Comparison of ENCODE assay signal across 16 cellular contexts in genomic region chr21:29904359-29905282, GRCh38. TPM values are rescaled to one million over a fixed set of nuclear protein-coding genes. Genes with fewer than 3 reads are reported as not detected.
DNase-seq lines count a peak whose midpoint lies in the region; ATAC-seq, FAIRE-seq and TF ChIP-seq lines count a peak whose summit lies in the region.
"Had no signal": no experiment of that assay in that cellular context is flagged by ENCODE, and none has a peak within 500 bp of the region (broad histone marks: within the 10 kb centered on the region; RNA-seq: fewer than 3 reads in every experiment).

No MANE protein-coding gene starts in this region.

- no peaks in the 10 kb centered on the region for H3K27me3 ChIP-seq in HepG2 (ENCODE audit: control insufficient read depth in 1 of 2, insufficient read depth in 2 of 2, low read length in 2 of 2)
- H3K27me3 ChIP-seq in right lobe of liver: no peaks in the 10 kb centered on the region
- no peaks in the 10 kb centered on the region for H3K27me3 ChIP-seq in GM12878 (replicated peaks in 1 of 2; ENCODE audit: control insufficient read depth in 2 of 2, insufficient read depth in 2 of 2, low read length in 1 of 2)
- H3K27me3 ChIP-seq in colonic mucosa: no peaks in the 10 kb centered on the region
- H3K27me3 ChIP-seq: transverse colon had no signal

- H2AFZ ChIP-seq in HepG2 (ENCODE audit: low read length) (peak overlapping the region; percentile 27), GM12878 (ENCODE audit: control insufficient read depth, low read depth, low read length) (no peak overlapping the region)

- CTCF ChIA-PET in HepG2 (lab: Yijun Ruan, JAX; ENCODE audit: low intra/inter-chr PET ratio, low total read pairs): no interaction called here
- CTCF ChIA-PET in GM12878 (lab: Yijun Ruan, JAX): no interaction called here

- ATAC-seq in HepG2 (peak; percentile 88), right lobe of liver (no peak), GM12878 (peak; percentile 41), HG03520 (IDR thresholded peaks at IDR 0.05; ENCODE audit: unreplicated experiment) (no peak), esophagus mucosa (no peak)
- ATAC-seq: T-helper 17 cell had no signal

- SMC1A ChIA-PET in GM12878 (lab: Charles Lee; ENCODE audit: uncharacterized antibody, unreplicated experiment): no interaction called here

- H3K9me3 ChIP-seq in HepG2 (ENCODE audit: low read length) (peaks cover 10% of the 10 kb centered on the region; the same call in 1 of the 2 replicates), right lobe of liver (no peaks in the 10 kb centered on the region), GM12878 (replicated peaks; ENCODE audit: control insufficient read depth, insufficient read depth, low read length) (no peaks in the 10 kb centered on the region), colonic mucosa (no peaks in the 10 kb centered on the region)
- H3K9me3 ChIP-seq: transverse colon had no signal

- H3K36me3 ChIP-seq in HepG2 (replicated peaks in 1 of 2; ENCODE audit: control insufficient read depth in 1 of 2, insufficient read depth in 2 of 2, low read length in 2 of 2): no peaks in the 10 kb centered on the region
- no peaks in the 10 kb centered on the region for H3K36me3 ChIP-seq in right lobe of liver
- no peaks in the 10 kb centered on the region for H3K36me3 ChIP-seq in GM12878 (ENCODE audit: control insufficient read depth in 2 of 2, insufficient read depth in 2 of 2, low read length in 1 of 2)
- H3K36me3 ChIP-seq in colonic mucosa: no peaks in the 10 kb centered on the region
- H3K36me3 ChIP-seq: transverse colon had no signal

- 19% methylated on average over 4 of the region's 11 CpGs for WGBS in HepG2 (ENCODE audit: low lambda C conversion rate)
- WGBS in right lobe of liver (ENCODE audit: insufficient coverage, low coverage, low lambda C conversion rate, missing lambda C conversion rate): 80% methylated on average over 9 of the region's 11 CpGs
- WGBS in GM12878 (ENCODE audit: insufficient coverage, insufficient replicate concordance, low lambda C conversion rate, missing lambda C conversion rate): 37% methylated on average over 11 of the region's 11 CpGs

- H3K4me1 ChIP-seq in HepG2 (ENCODE audit: insufficient read depth, low read length): no peaks in the 10 kb centered on the region
- no peaks in the 10 kb centered on the region for H3K4me1 ChIP-seq in right lobe of liver
- H3K4me1 ChIP-seq in GM12878 (ENCODE audit: control insufficient read depth, insufficient read depth, low read length): no peaks in the 10 kb centered on the region
- H3K4me1 ChIP-seq in colonic mucosa: no peaks in the 10 kb centered on the region
- H3K4me1 ChIP-seq: transverse colon had no signal

- FAIRE-seq in HepG2 (lab: Jason Lieb, UNC): no peak
- no peak for FAIRE-seq in GM12878 (lab: Jason Lieb, UNC)

- no peak for TF ChIP-seq RAD21 in HepG2 (CRISPR knock-in tag; IDR thresholded peaks at IDR 0.05)
- TF ChIP-seq RAD21 in GM12878 (IDR thresholded peaks at IDR 0.05; ENCODE audit: insufficient read depth, low read depth, low read length): no peak

- POLR2A ChIA-PET in HepG2 (lab: Yijun Ruan, JAX): no interaction called here
- POLR2A ChIA-PET in GM12878 (lab: Charles Lee): no interaction called here

- RAD21 ChIA-PET in GM12878 (lab: Charles Lee; ENCODE audit: unreplicated experiment): no interaction called here

- TF ChIP-seq CTCF in HepG2 (CRISPR knock-in tag; IDR thresholded peaks at IDR 0.05) (0 out of 2 replicates have a peak, but pooled peaks have one; percentile 19), right lobe of liver (IDR thresholded peaks at IDR 0.05) (no peak), GM12878 (IDR thresholded peaks at IDR 0.05 in 2 of 3, conservative IDR thresholded peaks at IDR 0.05 in 1 of 3; ENCODE audit: control insufficient read depth in 2 of 3, extremely low read depth in 1 of 3, insufficient read depth in 1 of 3, low read depth in 3 of 3, low read length in 3 of 3) (no peak), colonic mucosa (IDR thresholded peaks at IDR 0.05) (no peak)

- no peak overlapping the region for H3K4me3 ChIP-seq in HepG2 (replicated peaks in 1 of 3; ENCODE audit: insufficient read depth in 1 of 3, low read depth in 2 of 3, low read length in 3 of 3)
- H3K4me3 ChIP-seq in right lobe of liver: no peak overlapping the region
- no peak overlapping the region for H3K4me3 ChIP-seq in GM12878
- no peak overlapping the region for H3K4me3 ChIP-seq in colonic mucosa
- H3K4me3 ChIP-seq: lung, transverse colon had no signal

- no peak overlapping the region for H3K9ac ChIP-seq in HepG2 (ENCODE audit: insufficient read depth, low read depth, low read length)
- no peak overlapping the region for H3K9ac ChIP-seq in GM12878 (ENCODE audit: control insufficient read depth, insufficient read depth, low read length)
- no peak overlapping the region for H3K9ac ChIP-seq in colonic mucosa (ENCODE audit: low read depth in 2 of 2, low read length in 2 of 2)
- H3K9ac ChIP-seq: KMS-11 had no signal

- H3K4me2 ChIP-seq in HepG2 (ENCODE audit: low read depth, low read length) (peak overlapping the region; percentile 36; the same call in 1 of the 2 replicates), GM12878 (ENCODE audit: control insufficient read depth, insufficient read depth) (no peak overlapping the region)
- H3K4me2 ChIP-seq: KMS-11 had no signal

- TF ChIP-seq POLR2A in HepG2 (IDR thresholded peaks at IDR 0.05; ENCODE audit: insufficient read depth in 1 of 2, low read depth in 2 of 2, low read length in 2 of 2) (no peak), right lobe of liver (IDR thresholded peaks at IDR 0.05) (no peak), GM12878 (IDR thresholded peaks at IDR 0.05; ENCODE audit: low read depth, low read length) (no peak)

- intact Hi-C loops in HepG2 (cut with micrococcal nuclease; ENCODE audit: unreplicated experiment): no loop called here
- intact Hi-C loops in right lobe of liver (cut with DNase I): no loop called here
- intact Hi-C loops in GM12878 (cut with micrococcal nuclease; ENCODE audit: unreplicated experiment): no loop called here
- intact Hi-C loops in colonic mucosa (cut with DNase I): loop anchor here (10.0 kb wide), 1 partner anchor 60 kb away; no protein-coding TSS in a partner anchor

- H3K27ac ChIP-seq in HepG2 (ENCODE audit: extremely low read length, insufficient read depth, low read length): no peak overlapping the region
- H3K27ac ChIP-seq in right lobe of liver: no peak overlapping the region
- no peak overlapping the region for H3K27ac ChIP-seq in GM12878 (ENCODE audit: control insufficient read depth, insufficient read depth)
- H3K27ac ChIP-seq in colonic mucosa: no peak overlapping the region
- H3K27ac ChIP-seq: KMS-11, transverse colon had no signal

- in situ Hi-C loops in HepG2 (cut with HindIII; ENCODE audit: extremely low pct_ligation_motif_present, low pct_unique_long_range_greater_than_20kb): no loop called here
- in situ Hi-C loops in GM12878 (cut with MboI): no loop called here

- no peak for TF ChIP-seq EP300 in HepG2 (IDR thresholded peaks at IDR 0.05; ENCODE audit: low read depth in 2 of 2, low read length in 2 of 2)
- no peak for TF ChIP-seq EP300 in HepG2 (CRISPR knock-in tag; IDR thresholded peaks at IDR 0.05; ENCODE audit: borderline replicate concordance)
- no peak for TF ChIP-seq EP300 in GM12878 (IDR thresholded peaks at IDR 0.05; ENCODE audit: borderline replicate concordance in 1 of 2, control insufficient read depth in 1 of 2, low read depth in 2 of 2, low read length in 2 of 2)

- no TSS peak for BruUV-seq in HepG2 (replicated peaks; lab: Mats Ljungman, UMichigan)
- no TSS peak for BruUV-seq in GM12878 (replicated peaks; lab: Mats Ljungman, UMichigan)

- DNase-seq in HepG2 (ENCODE audit: low spot score) (no peak), right lobe of liver (no peak), GM12878 (ENCODE audit: low read depth, low spot score) (no peak), iris pigment epithelial cell (ENCODE audit: low read depth) (peak; percentile 24), SIG-M5 treated with dmso at 0.1 percent for 504 hours (lab: John Stamatoyannopoulos, UW; ENCODE audit: unreplicated experiment) (no peak), colonic mucosa (no peak)
- DNase-seq: Calu3; effector memory CD4-positive, alpha-beta T cell; NCI-H2081 treated with DMSO at 0.1 percent for 48 hours; T-helper 17 cell; transverse colon had no signal

- H4K20me1 ChIP-seq in HepG2 (ENCODE audit: insufficient read depth, low read length) (no peaks in the 10 kb centered on the region), GM12878 (ENCODE audit: control insufficient read depth, insufficient read depth) (no peaks in the 10 kb centered on the region)

- H3K79me2 ChIP-seq in HepG2 (ENCODE audit: insufficient read depth, low read length) (no peaks in the 10 kb centered on the region), GM12878 (ENCODE audit: control insufficient read depth, insufficient read depth, low read length) (no peaks in the 10 kb centered on the region)

RNA-seq across cellular contexts. Expression of gene GRIK1, which starts 35.2 kb away (rescaled TPM):
- total RNA-seq in HepG2 (2016; rRNA removed; fragmentation: Illumina TruSeq; extraction: Trizol) (not detected in 2 replicates), right lobe of liver (not detected), GM12878 (2014; rRNA removed) (not detected in 2 replicates), GM12878 (2014; rRNA removed; fragmentation: Illumina TruSeq; extraction: Trizol) (not detected in 2 replicates), GM12878 (2021) (not detected in 2 replicates), esophagus mucosa (not detected), colonic mucosa (under 1 TPM in 1 of 2 donors, not detected in 1; 0.11 TPM)
- total RNA-seq in HepG2 (2016; cell fraction: cytosol; rRNA removed; fragmentation: Illumina TruSeq; extraction: Trizol; ENCODE audit: low read depth): not detected in 2 replicates
- total RNA-seq in HepG2 (2016; cell fraction: insoluble cytoplasmic fraction; rRNA removed; fragmentation: Illumina TruSeq; extraction: Trizol): not detected in 2 replicates
- not detected in 2 replicates for total RNA-seq in HepG2 (2016; cell fraction: membrane; rRNA removed; fragmentation: Illumina TruSeq; extraction: Trizol)
- not detected in 2 replicates for total RNA-seq in HepG2 (2016; cell fraction: nucleus; rRNA removed; fragmentation: Illumina TruSeq; extraction: Trizol)
- polyA plus RNA-seq in HepG2 (2011; rRNA removed) (not detected in 2 replicates), GM12878 (2011; rRNA removed) (not detected in 2 replicates), GM12878 (2014; fragmentation: Illumina TruSeq; extraction: Trizol) (not detected in 2 replicates), GM12878 (2014; fragmentation: Nextera tagmentation; extraction: Ambion mirVana) (under 1 TPM in 1 of 2 experiments, not detected in 1; 0.05 TPM), GM12878 (2014; rRNA removed) (not detected in 2 replicates), GM12878 (2016; fragmentation: Nextera tagmentation; extraction: Ambion mirVana) (under 1 TPM; 0.09 to 0.13 TPM)
- not detected in 2 replicates for polyA plus RNA-seq in HepG2 (2011; cell fraction: cytosol; rRNA removed)
- polyA plus RNA-seq in HepG2 (2011; cell fraction: nucleus; rRNA removed): not detected in 2 replicates
- polyA plus RNA-seq in HepG2 (2012): 0.04 TPM in 1 of 2 replicates, not detected in the other
- not detected in 2 replicates for polyA plus RNA-seq in HepG2 (2016; cell fraction: cytosol; fragmentation: Illumina TruSeq; extraction: Trizol; ENCODE audit: low read depth)
- polyA plus RNA-seq in HepG2 (2016; cell fraction: insoluble cytoplasmic fraction; fragmentation: Illumina TruSeq; extraction: Trizol; ENCODE audit: low read depth): not detected in 2 replicates
- not detected in 2 replicates for polyA plus RNA-seq in HepG2 (2016; cell fraction: membrane; fragmentation: Illumina TruSeq; extraction: Trizol; ENCODE audit: low read depth)
- not detected in 2 replicates for polyA plus RNA-seq in HepG2 (2016; cell fraction: nucleus; fragmentation: Illumina TruSeq; extraction: Trizol; ENCODE audit: insufficient read depth, low read depth)
- not detected in 2 replicates for polyA minus RNA-seq in HepG2 (2011; rRNA and poly(A)+ RNA removed; ENCODE audit: low replicate concordance)
- not detected in 2 replicates for polyA minus RNA-seq in HepG2 (2011; cell fraction: cytosol; rRNA and poly(A)+ RNA removed)
- polyA minus RNA-seq in HepG2 (2011; cell fraction: nucleus; rRNA and poly(A)+ RNA removed): not detected in 2 replicates
- total RNA-seq in GM12878 (2013; cell fraction: nucleolus; rRNA removed): not detected in 2 replicates
- polyA plus RNA-seq in GM12878 (2011; ENCODE audit: low read depth): not detected
- not detected in 2 replicates for polyA plus RNA-seq in GM12878 (2011; cell fraction: cytosol; rRNA removed)
- polyA plus RNA-seq in GM12878 (2011; cell fraction: nucleus; rRNA removed): not detected in 2 replicates
- polyA plus RNA-seq in GM12878 (2012): not detected in 2 replicates
- not detected in 2 replicates for polyA minus RNA-seq in GM12878 (2011; rRNA and poly(A)+ RNA removed)
- not detected in 2 replicates for polyA minus RNA-seq in GM12878 (2011; cell fraction: cytosol; rRNA and poly(A)+ RNA removed)
- polyA minus RNA-seq in GM12878 (2011; cell fraction: nucleus; rRNA and poly(A)+ RNA removed): not detected in 2 replicates
- total RNA-seq: activated T-helper 1 cell treated with anti-CD3 and anti-CD28 coated beads, Interleukin-12 subunit alpha, Interleukin-12 subunit beta, Interleukin-2, Interleukin-4 antibody, amounts not matched to agents 30 ng/mL and 10 ng/mL and 1 ng/mL, durations not matched to agents 14 hours and 24 hours and 36 hours; Calu3; T-helper 17 cell; transverse colon had no signal
- polyA plus RNA-seq: lung had no signal

Comparison
In these comparisons a context has a peak if more than half of its experiments do, and no peak if none do; other contexts are left out.
1. ATAC-seq: peak in HepG2 (single experiment) and GM12878 (single experiment); none in right lobe of liver (0 of 4), HG03520 (single experiment) and esophagus mucosa (single experiment).
2. Of the 75 proteins assayed by ChIP-seq in both HepG2 and GM12878: peak only in HepG2: CTCF; only in GM12878: none; in both: none; in neither: 74.